6 cellular contexts compared by ENCODE assay signal in genomic region chr7:143785415-143786182, GRCh38. TPM values are rescaled to one million over a fixed set of nuclear protein-coding genes. Genes with fewer than 3 reads are reported as not detected.
"Had no signal": no experiment of that assay in that cellular context is flagged by ENCODE, and none has a peak within 500 bp of the region (broad histone marks: within the 10 kb centered on the region; RNA-seq: fewer than 3 reads in every experiment).

No MANE protein-coding gene starts in this region.

RNA-seq across cellular contexts. Expression of gene CTAGE6, which starts 28.1 kb away (rescaled TPM):
- total RNA-seq: OCI-LY7, PC-3, PC-9, SJCRH30, SJSA1, SK-MEL-5 had no signal
